ENCODE assay signal across 8 cellular contexts in the genomic region with DNA sequence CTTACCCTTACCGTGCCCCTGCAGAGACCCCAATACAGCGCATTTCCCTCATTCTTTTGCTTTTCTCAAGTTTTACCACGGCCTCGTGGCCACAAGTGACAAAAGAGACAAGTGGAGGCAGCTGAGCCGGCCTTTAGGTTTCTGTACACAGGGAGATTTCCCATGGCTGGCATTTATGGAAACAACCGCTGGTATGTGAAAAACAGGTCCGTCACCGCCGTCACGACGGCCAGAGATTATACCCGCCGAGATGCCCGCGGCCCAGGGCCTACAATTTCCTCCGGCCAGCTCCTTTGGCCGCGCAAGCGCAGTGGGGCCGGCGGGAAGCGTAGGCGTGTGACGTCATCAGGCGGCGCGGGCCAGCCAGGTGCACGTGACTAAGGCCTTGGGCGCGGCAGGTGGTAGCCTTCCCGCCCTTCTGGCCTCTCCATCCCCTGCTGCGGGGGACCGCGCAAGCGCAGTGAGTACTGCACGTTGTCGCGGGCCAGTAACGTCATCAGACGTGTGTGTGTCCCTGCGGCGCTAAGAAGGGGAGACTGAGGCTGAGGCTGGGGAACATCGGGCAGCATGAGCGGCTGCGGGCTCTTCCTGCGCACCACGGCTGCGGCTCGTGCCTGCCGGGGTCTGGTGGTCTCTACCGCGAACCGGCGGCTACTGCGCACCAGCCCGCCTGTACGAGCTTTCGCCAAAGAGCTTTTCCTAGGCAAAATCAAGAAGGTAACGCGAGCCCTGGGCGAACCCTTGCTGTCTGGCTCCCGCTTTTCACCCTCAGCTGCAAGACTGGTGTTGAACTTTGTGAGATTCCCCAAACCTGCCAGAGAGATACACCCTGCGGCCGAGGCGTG. TPM values are rescaled to one million over a fixed set of nuclear protein-coding genes. Genes with fewer than 3 reads are reported as not detected.
DNase-seq lines count a peak whose midpoint lies in the region; ATAC-seq and TF ChIP-seq lines count a peak whose summit lies in the region.

A gene (plus strand): TSS at position 496 of the 845 bp plus-strand sequence. CDS start 72 bp downstream, at position 568.

- no peaks in the 10 kb centered on the region; the same call in 1 of the 2 replicates for H3K4me1 ChIP-seq in BE2C
- peaks cover 19% of the 10 kb centered on the region for H3K4me1 ChIP-seq in colonic mucosa

- TF ChIP-seq CTCF in BE2C (IDR thresholded peaks at IDR 0.05; ENCODE audit: low read depth, low read length) (no peak), colonic mucosa (IDR thresholded peaks at IDR 0.05) (no peak)

- peak; percentile 81 for ATAC-seq in HG03460 (IDR thresholded peaks at IDR 0.05; ENCODE audit: unreplicated experiment)

- H3K9me3 ChIP-seq in BE2C, result no peaks in the 10 kb centered on the region
- H3K9me3 ChIP-seq in colonic mucosa, result no peaks in the 10 kb centered on the region

- intact Hi-C loops in colonic mucosa (cut with DNase I), result no loop called here

- no peaks in the 10 kb centered on the region for H3K27me3 ChIP-seq in BE2C
- H3K27me3 ChIP-seq in colonic mucosa, result no peaks in the 10 kb centered on the region

- H3K9ac ChIP-seq in colonic mucosa (ENCODE audit: low read depth in 2 of 2, low read length in 2 of 2), result peak within 1 kb of the TSS; percentile 90 to 92

- H3K36me3 ChIP-seq in BE2C, result peaks cover 12% of the 10 kb centered on the region
- no peaks in the 10 kb centered on the region for H3K36me3 ChIP-seq in colonic mucosa

- peak within 1 kb of the TSS; percentile 88 for H3K27ac ChIP-seq in colonic mucosa

- H3K4me3 ChIP-seq in BE2C (ENCODE audit: low read depth, low read length), result peak within 1 kb of the TSS; percentile 96
- H3K4me3 ChIP-seq in colonic mucosa, result peak within 1 kb of the TSS; percentile 91

- DNase-seq in BE2C (peak; percentile 98), GM19240 (ENCODE audit: insufficient read length, low spot score) (peak; percentile 98), NCI-H526 (lab: John Stamatoyannopoulos, UW) (peak; percentile 97 to 99), colonic mucosa (peak; percentile 97), kidney tubule cell (ENCODE audit: low spot score) (peak; percentile 98)
- DNase-seq in activated CD4-positive, alpha-beta T cell treated with anti-CD3 and anti-CD28 coated beads for 48 hours, result peak; percentile 98
- peak; percentile 93 to 98 (median 95) for DNase-seq in stimulated activated CD4-positive, alpha-beta T cell treated with anti-CD3 and anti-CD28 coated beads, Interleukin-1b, Interleukin-23, amount 100 ng/mL, for 24 hours (ENCODE audit: low read depth in 4 of 4, low spot score in 1 of 4)

RNA-seq across cellular contexts. Expression of the gene that starts here (rescaled TPM):
- polyA plus RNA-seq in BE2C (2012; ENCODE audit: insufficient read depth, insufficient read length, low read depth), result 50.4 TPM
- 10 to 100 TPM; 32.0 to 55.1 TPM for total RNA-seq in colonic mucosa

Comparison
In these comparisons a context has a peak if more than half of its experiments do, and no peak if none do; other contexts are left out.
1. Peak in every context shown above with its lines: DNase-seq, ATAC-seq, H3K4me3 ChIP-seq and H3K27ac ChIP-seq.